Comparison of ENCODE assay signal across 1 cellular context in the genomic region with DNA sequence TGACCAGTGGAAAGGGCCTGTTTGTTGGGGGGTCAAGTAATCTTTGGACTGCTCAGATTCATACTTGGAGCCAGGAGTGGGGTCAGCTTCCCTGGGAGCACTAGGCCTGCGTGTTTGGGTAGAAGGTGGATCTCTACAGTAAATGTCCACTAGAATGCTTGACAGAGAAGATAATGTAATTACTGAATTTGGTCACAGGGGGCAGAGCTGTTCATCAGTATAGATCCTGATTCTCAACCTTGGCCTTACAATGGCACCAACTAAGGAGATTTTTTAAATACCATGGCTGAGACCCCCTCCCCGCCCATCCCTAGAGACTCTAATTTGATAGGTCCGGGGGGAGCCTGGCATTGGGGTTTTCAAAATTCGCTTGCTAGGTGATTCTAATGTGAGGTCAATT.
TF ChIP-seq lines count a peak whose summit lies in the region.

No MANE protein-coding gene starts in this region.

TF ChIP-seq in K562, 482 proteins besides CTCF, POLR2A, EP300 and RAD21 (continued from another document):
- TF ChIP-seq, protein P1, sequence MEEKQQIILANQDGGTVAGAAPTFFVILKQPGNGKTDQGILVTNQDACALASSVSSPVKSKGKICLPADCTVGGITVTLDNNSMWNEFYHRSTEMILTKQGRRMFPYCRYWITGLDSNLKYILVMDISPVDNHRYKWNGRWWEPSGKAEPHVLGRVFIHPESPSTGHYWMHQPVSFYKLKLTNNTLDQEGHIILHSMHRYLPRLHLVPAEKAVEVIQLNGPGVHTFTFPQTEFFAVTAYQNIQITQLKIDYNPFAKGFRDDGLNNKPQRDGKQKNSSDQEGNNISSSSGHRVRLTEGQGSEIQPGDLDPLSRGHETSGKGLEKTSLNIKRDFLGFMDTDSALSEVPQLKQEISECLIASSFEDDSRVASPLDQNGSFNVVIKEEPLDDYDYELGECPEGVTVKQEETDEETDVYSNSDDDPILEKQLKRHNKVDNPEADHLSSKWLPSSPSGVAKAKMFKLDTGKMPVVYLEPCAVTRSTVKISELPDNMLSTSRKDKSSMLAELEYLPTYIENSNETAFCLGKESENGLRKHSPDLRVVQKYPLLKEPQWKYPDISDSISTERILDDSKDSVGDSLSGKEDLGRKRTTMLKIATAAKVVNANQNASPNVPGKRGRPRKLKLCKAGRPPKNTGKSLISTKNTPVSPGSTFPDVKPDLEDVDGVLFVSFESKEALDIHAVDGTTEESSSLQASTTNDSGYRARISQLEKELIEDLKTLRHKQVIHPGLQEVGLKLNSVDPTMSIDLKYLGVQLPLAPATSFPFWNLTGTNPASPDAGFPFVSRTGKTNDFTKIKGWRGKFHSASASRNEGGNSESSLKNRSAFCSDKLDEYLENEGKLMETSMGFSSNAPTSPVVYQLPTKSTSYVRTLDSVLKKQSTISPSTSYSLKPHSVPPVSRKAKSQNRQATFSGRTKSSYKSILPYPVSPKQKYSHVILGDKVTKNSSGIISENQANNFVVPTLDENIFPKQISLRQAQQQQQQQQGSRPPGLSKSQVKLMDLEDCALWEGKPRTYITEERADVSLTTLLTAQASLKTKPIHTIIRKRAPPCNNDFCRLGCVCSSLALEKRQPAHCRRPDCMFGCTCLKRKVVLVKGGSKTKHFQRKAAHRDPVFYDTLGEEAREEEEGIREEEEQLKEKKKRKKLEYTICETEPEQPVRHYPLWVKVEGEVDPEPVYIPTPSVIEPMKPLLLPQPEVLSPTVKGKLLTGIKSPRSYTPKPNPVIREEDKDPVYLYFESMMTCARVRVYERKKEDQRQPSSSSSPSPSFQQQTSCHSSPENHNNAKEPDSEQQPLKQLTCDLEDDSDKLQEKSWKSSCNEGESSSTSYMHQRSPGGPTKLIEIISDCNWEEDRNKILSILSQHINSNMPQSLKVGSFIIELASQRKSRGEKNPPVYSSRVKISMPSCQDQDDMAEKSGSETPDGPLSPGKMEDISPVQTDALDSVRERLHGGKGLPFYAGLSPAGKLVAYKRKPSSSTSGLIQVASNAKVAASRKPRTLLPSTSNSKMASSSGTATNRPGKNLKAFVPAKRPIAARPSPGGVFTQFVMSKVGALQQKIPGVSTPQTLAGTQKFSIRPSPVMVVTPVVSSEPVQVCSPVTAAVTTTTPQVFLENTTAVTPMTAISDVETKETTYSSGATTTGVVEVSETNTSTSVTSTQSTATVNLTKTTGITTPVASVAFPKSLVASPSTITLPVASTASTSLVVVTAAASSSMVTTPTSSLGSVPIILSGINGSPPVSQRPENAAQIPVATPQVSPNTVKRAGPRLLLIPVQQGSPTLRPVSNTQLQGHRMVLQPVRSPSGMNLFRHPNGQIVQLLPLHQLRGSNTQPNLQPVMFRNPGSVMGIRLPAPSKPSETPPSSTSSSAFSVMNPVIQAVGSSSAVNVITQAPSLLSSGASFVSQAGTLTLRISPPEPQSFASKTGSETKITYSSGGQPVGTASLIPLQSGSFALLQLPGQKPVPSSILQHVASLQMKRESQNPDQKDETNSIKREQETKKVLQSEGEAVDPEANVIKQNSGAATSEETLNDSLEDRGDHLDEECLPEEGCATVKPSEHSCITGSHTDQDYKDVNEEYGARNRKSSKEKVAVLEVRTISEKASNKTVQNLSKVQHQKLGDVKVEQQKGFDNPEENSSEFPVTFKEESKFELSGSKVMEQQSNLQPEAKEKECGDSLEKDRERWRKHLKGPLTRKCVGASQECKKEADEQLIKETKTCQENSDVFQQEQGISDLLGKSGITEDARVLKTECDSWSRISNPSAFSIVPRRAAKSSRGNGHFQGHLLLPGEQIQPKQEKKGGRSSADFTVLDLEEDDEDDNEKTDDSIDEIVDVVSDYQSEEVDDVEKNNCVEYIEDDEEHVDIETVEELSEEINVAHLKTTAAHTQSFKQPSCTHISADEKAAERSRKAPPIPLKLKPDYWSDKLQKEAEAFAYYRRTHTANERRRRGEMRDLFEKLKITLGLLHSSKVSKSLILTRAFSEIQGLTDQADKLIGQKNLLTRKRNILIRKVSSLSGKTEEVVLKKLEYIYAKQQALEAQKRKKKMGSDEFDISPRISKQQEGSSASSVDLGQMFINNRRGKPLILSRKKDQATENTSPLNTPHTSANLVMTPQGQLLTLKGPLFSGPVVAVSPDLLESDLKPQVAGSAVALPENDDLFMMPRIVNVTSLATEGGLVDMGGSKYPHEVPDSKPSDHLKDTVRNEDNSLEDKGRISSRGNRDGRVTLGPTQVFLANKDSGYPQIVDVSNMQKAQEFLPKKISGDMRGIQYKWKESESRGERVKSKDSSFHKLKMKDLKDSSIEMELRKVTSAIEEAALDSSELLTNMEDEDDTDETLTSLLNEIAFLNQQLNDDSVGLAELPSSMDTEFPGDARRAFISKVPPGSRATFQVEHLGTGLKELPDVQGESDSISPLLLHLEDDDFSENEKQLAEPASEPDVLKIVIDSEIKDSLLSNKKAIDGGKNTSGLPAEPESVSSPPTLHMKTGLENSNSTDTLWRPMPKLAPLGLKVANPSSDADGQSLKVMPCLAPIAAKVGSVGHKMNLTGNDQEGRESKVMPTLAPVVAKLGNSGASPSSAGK (IDR thresholded peaks at IDR 0.05), result no peak
- TF ChIP-seq MECOM (CRISPR knock-in tag; IDR thresholded peaks at IDR 0.05) (no peak), ZNF431 (CRISPR knock-in tag; IDR thresholded peaks at IDR 0.05) (no peak), PHF8 (IDR thresholded peaks at IDR 0.05; ENCODE audit: borderline replicate concordance, low read length) (no peak)
- TF ChIP-seq, protein P2, sequence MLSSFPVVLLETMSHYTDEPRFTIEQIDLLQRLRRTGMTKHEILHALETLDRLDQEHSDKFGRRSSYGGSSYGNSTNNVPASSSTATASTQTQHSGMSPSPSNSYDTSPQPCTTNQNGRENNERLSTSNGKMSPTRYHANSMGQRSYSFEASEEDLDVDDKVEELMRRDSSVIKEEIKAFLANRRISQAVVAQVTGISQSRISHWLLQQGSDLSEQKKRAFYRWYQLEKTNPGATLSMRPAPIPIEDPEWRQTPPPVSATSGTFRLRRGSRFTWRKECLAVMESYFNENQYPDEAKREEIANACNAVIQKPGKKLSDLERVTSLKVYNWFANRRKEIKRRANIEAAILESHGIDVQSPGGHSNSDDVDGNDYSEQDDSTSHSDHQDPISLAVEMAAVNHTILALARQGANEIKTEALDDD (IDR thresholded peaks at IDR 0.05), result no peak
- TF ChIP-seq, protein P3, sequence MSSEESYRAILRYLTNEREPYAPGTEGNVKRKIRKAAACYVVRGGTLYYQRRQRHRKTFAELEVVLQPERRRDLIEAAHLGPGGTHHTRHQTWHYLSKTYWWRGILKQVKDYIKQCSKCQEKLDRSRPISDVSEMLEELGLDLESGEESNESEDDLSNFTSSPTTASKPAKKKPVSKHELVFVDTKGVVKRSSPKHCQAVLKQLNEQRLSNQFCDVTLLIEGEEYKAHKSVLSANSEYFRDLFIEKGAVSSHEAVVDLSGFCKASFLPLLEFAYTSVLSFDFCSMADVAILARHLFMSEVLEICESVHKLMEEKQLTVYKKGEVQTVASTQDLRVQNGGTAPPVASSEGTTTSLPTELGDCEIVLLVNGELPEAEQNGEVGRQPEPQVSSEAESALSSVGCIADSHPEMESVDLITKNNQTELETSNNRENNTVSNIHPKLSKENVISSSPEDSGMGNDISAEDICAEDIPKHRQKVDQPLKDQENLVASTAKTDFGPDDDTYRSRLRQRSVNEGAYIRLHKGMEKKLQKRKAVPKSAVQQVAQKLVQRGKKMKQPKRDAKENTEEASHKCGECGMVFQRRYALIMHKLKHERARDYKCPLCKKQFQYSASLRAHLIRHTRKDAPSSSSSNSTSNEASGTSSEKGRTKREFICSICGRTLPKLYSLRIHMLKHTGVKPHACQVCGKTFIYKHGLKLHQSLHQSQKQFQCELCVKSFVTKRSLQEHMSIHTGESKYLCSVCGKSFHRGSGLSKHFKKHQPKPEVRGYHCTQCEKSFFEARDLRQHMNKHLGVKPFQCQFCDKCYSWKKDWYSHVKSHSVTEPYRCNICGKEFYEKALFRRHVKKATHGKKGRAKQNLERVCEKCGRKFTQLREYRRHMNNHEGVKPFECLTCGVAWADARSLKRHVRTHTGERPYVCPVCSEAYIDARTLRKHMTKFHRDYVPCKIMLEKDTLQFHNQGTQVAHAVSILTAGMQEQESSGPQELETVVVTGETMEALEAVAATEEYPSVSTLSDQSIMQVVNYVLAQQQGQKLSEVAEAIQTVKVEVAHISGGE (CRISPR knock-in tag; IDR thresholded peaks at IDR 0.05), result no peak
TF ChIP-seq in K562: peak in this region for 0.
